1 cellular context compared by ENCODE assay signal in genomic region chr13:91017031-91017668, GRCh38.
TF ChIP-seq lines count a peak whose summit lies in the region.

No MANE protein-coding gene starts in this region.

TF ChIP-seq in K562, 482 proteins besides CTCF, POLR2A, EP300 and RAD21 (continued from another document):
- 0 out of 2 replicates have a peak, but pooled peaks have one; percentile 60 for TF ChIP-seq ZNF280B (CRISPR knock-in tag; IDR thresholded peaks at IDR 0.05)
- TF ChIP-seq HOXB6 (CRISPR knock-in tag; IDR thresholded peaks at IDR 0.05; ENCODE audit: borderline replicate concordance) = no peak
- no peak for TF ChIP-seq CEBPG (CRISPR knock-in tag; IDR thresholded peaks at IDR 0.05)
- peak in 1 of 2 experiments; percentile 87; a peak in 2 of 4 replicates for TF ChIP-seq CEBPG (tag; conservative IDR thresholded peaks at IDR 0.05 in 1 of 2, IDR thresholded peaks at IDR 0.05 in 1 of 2)
- 0 out of 2 replicates have a peak, but pooled peaks have one; percentile 34 for TF ChIP-seq HCFC1 (IDR thresholded peaks at IDR 0.05; ENCODE audit: low read depth, low read length)
- TF ChIP-seq RB1 (IDR thresholded peaks at IDR 0.05; ENCODE audit: low read depth) = 0 out of 2 replicates have a peak, but pooled peaks have one; percentile 59
- 0 out of 4 replicates have a peak, but pooled peaks of 1 of the 2 experiments have one; percentile 12 for TF ChIP-seq CSDE1 (IDR thresholded peaks at IDR 0.05)
- TF ChIP-seq TRIM28 (IDR thresholded peaks at IDR 0.05) = no peak
- TF ChIP-seq CBX3 (IDR thresholded peaks at IDR 0.05; ENCODE audit: borderline replicate concordance in 1 of 2, low read length in 2 of 2) = peak in 1 of 2 experiments; percentile 88; a peak in 2 of 3 replicates
- TF ChIP-seq MYNN (IDR thresholded peaks at IDR 0.05) = peak; percentile 76
- TF ChIP-seq MYNN (CRISPR knock-in tag; IDR thresholded peaks at IDR 0.05) = no peak
- TF ChIP-seq EGR1 (conservative IDR thresholded peaks at IDR 0.05) = no peak
- TF ChIP-seq TBL1XR1 (IDR thresholded peaks at IDR 0.05; ENCODE audit: low read length in 2 of 2) = peak in 1 of 2 experiments; percentile 68; a peak in 2 of 4 replicates
- TF ChIP-seq STAT5A (IDR thresholded peaks at IDR 0.05; ENCODE audit: borderline replicate concordance, low read length) = 0 out of 2 replicates have a peak, but pooled peaks have one; percentile 5
- TF ChIP-seq BHLHE40 (IDR thresholded peaks at IDR 0.05; ENCODE audit: low read length) = 0 out of 2 replicates have a peak, but pooled peaks have one; percentile 5
- 0 out of 2 replicates have a peak, but pooled peaks have one; percentile 5 for TF ChIP-seq SIN3B (IDR thresholded peaks at IDR 0.05; ENCODE audit: low read depth)
- 0 out of 2 replicates have a peak, but pooled peaks have one; percentile 22 for TF ChIP-seq ZFX (CRISPR knock-in tag; IDR thresholded peaks at IDR 0.05)
- peak; percentile 99 for TF ChIP-seq GATA2 (CRISPR knock-in tag; IDR thresholded peaks at IDR 0.05)
- 0 out of 2 replicates have a peak, but pooled peaks have one; percentile 25 for TF ChIP-seq RFX7 (CRISPR knock-in tag; IDR thresholded peaks at IDR 0.05)
- no peak for TF ChIP-seq MLLT1 (IDR thresholded peaks at IDR 0.05)
- no peak for TF ChIP-seq CBX8 (IDR thresholded peaks at IDR 0.05; ENCODE audit: borderline replicate concordance, extremely low read depth, low read depth, low read length, poor library complexity, severe bottlenecking)
- TF ChIP-seq, protein P1, sequence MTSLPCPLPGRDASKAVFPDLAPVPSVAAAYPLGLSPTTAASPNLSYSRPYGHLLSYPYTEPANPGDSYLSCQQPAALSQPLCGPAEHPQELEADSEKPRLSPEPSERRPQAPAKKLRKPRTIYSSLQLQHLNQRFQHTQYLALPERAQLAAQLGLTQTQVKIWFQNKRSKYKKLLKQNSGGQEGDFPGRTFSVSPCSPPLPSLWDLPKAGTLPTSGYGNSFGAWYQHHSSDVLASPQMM (CRISPR knock-in tag; IDR thresholded peaks at IDR 0.05) = no peak
- no peak for TF ChIP-seq FOXA1 (IDR thresholded peaks at IDR 0.05; ENCODE audit: borderline replicate concordance)
- peak; percentile 38; the same call in 1 of the 2 replicates for TF ChIP-seq RFX5 (IDR thresholded peaks at IDR 0.05; ENCODE audit: low read depth, low read length)
- no peak for TF ChIP-seq SAP30 (IDR thresholded peaks at IDR 0.05; ENCODE audit: borderline replicate concordance, insufficient read depth, low read depth, low read length, poor library complexity, severe bottlenecking)
- peak; percentile 25; the same call in 1 of the 2 replicates for TF ChIP-seq MYC (IDR thresholded peaks at IDR 0.05; ENCODE audit: low read depth, low read length)
- TF ChIP-seq MYC (CRISPR knock-in tag; IDR thresholded peaks at IDR 0.05; ENCODE audit: borderline replicate concordance, low read depth) = no peak
- peak; percentile 43 for TF ChIP-seq CTCFL (IDR thresholded peaks at IDR 0.05; ENCODE audit: borderline replicate concordance, insufficient read depth, low read depth, low read length, poor library complexity, severe bottlenecking)
- TF ChIP-seq ZNF121 (CRISPR knock-in tag; conservative IDR thresholded peaks at IDR 0.05) = 0 out of 2 replicates have a peak, but pooled peaks have one; percentile 5
- no peak for TF ChIP-seq E2F1 (CRISPR knock-in tag; IDR thresholded peaks at IDR 0.05)
- TF ChIP-seq ZNF274 (IDR thresholded peaks at IDR 0.05; ENCODE audit: borderline replicate concordance, low read depth, low read length) = no peak
- TF ChIP-seq, protein P2, sequence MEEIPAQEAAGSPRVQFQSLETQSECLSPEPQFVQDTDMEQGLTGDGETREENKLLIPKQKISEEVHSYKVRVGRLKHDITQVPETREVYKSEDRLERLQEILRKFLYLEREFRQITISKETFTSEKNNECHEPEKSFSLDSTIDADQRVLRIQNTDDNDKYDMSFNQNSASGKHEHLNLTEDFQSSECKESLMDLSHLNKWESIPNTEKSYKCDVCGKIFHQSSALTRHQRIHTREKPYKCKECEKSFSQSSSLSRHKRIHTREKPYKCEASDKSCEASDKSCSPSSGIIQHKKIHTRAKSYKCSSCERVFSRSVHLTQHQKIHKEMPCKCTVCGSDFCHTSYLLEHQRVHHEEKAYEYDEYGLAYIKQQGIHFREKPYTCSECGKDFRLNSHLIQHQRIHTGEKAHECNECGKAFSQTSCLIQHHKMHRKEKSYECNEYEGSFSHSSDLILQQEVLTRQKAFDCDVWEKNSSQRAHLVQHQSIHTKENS (CRISPR knock-in tag; IDR thresholded peaks at IDR 0.05) = 0 out of 2 replicates have a peak, but pooled peaks have one; percentile 8
- TF ChIP-seq, protein P3, sequence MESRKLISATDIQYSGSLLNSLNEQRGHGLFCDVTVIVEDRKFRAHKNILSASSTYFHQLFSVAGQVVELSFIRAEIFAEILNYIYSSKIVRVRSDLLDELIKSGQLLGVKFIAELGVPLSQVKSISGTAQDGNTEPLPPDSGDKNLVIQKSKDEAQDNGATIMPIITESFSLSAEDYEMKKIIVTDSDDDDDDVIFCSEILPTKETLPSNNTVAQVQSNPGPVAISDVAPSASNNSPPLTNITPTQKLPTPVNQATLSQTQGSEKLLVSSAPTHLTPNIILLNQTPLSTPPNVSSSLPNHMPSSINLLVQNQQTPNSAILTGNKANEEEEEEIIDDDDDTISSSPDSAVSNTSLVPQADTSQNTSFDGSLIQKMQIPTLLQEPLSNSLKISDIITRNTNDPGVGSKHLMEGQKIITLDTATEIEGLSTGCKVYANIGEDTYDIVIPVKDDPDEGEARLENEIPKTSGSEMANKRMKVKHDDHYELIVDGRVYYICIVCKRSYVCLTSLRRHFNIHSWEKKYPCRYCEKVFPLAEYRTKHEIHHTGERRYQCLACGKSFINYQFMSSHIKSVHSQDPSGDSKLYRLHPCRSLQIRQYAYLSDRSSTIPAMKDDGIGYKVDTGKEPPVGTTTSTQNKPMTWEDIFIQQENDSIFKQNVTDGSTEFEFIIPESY (CRISPR knock-in tag; IDR thresholded peaks at IDR 0.05) = 0 out of 2 replicates have a peak, but pooled peaks have one; percentile 23
- TF ChIP-seq, protein P4, sequence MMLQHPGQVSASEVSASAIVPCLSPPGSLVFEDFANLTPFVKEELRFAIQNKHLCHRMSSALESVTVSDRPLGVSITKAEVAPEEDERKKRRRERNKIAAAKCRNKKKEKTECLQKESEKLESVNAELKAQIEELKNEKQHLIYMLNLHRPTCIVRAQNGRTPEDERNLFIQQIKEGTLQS (IDR thresholded peaks at IDR 0.05) = peak; percentile 84
- TF ChIP-seq, protein P4 (CRISPR knock-in tag; conservative IDR thresholded peaks at IDR 0.05) = no peak; the same call in 1 of the 2 replicates
- 0 out of 2 replicates have a peak, but pooled peaks have one; percentile 18 for TF ChIP-seq POLR2H (tag; IDR thresholded peaks at IDR 0.05; ENCODE audit: low read depth)
- TF ChIP-seq CBX5 (IDR thresholded peaks at IDR 0.05; ENCODE audit: borderline replicate concordance, low read depth) = peak; percentile 82
- TF ChIP-seq ZNF384 (IDR thresholded peaks at IDR 0.05; ENCODE audit: low read depth, low read length) = peak; percentile 86
